23 cellular contexts compared by ENCODE assay signal in genomic region chr12:34257093-34257492, GRCh38.
DNase-seq lines count a peak whose midpoint lies in the region; ATAC-seq, FAIRE-seq and TF ChIP-seq lines count a peak whose summit lies in the region.
"Had no signal": no experiment of that assay in that cellular context is flagged by ENCODE, and none has a peak within 500 bp of the region (broad histone marks: within the 10 kb centered on the region; RNA-seq: fewer than 3 reads in every experiment).

No MANE protein-coding gene starts in this region.

- no peak overlapping the region for H3K9ac ChIP-seq in HepG2 (ENCODE audit: insufficient read depth, low read depth, low read length)

- TF ChIP-seq POLR2A in HepG2 (IDR thresholded peaks at IDR 0.05; ENCODE audit: insufficient read depth in 1 of 2, low read depth in 2 of 2, low read length in 2 of 2) (no peak), right lobe of liver (IDR thresholded peaks at IDR 0.05) (no peak)

- CTCF ChIA-PET in HepG2 (lab: Yijun Ruan, JAX; ENCODE audit: low intra/inter-chr PET ratio, low total read pairs) = no interaction called here

- H3K27me3 ChIP-seq in HepG2 (ENCODE audit: control insufficient read depth in 1 of 2, insufficient read depth in 2 of 2, low read length in 2 of 2) = no peaks in the 10 kb centered on the region
- H3K27me3 ChIP-seq in right lobe of liver = no peaks in the 10 kb centered on the region
- H3K27me3 ChIP-seq: BE2C, MG63, SJSA1 had no signal

- peaks cover 0 to 4% (median 0%) of the 10 kb centered on the region in 9 donors for H3K9me3 Mint-ChIP-seq in naive thymus-derived CD8-positive, alpha-beta T cell
- no peaks in the 10 kb centered on the region for H3K9me3 Mint-ChIP-seq in activated T-cell treated with anti-CD3 and anti-CD28 coated beads, Interleukin-2, amount 50 U/mL, for 72 hours
- H3K9me3 Mint-ChIP-seq: T-helper 2 cell treated with Interferon-gamma antibody and Interleukin-4, amounts not matched to agents 5 μg/mL and 100 μg/mL, for 36 hours had no signal

- no peak overlapping the region for H2AFZ ChIP-seq in HepG2 (ENCODE audit: low read length)

- no peak overlapping the region for H3K4me2 ChIP-seq in HepG2 (ENCODE audit: low read depth, low read length)

- no peak for TF ChIP-seq RAD21 in HepG2 (CRISPR knock-in tag; IDR thresholded peaks at IDR 0.05)

- in situ Hi-C loops in HepG2 (cut with HindIII; ENCODE audit: extremely low pct_ligation_motif_present, low pct_unique_long_range_greater_than_20kb) = no loop called here

- no peak overlapping the region for H3K27ac ChIP-seq in HepG2 (ENCODE audit: extremely low read length, insufficient read depth, low read length)
- no peak overlapping the region for H3K27ac ChIP-seq in right lobe of liver
- H3K27ac ChIP-seq: SJSA1 had no signal

- 29% methylated on average over 3 of the region's 3 CpGs for WGBS in HepG2 (ENCODE audit: low lambda C conversion rate)
- 58% methylated on average over 3 of the region's 3 CpGs for WGBS in right lobe of liver (ENCODE audit: insufficient coverage, low coverage, low lambda C conversion rate, missing lambda C conversion rate)

- H3K27me3 Mint-ChIP-seq in naive thymus-derived CD8-positive, alpha-beta T cell = peaks cover 0 to 5% (median 2%) of the 10 kb centered on the region in 5 donors
- H3K27me3 Mint-ChIP-seq in activated T-cell treated with anti-CD3 and anti-CD28 coated beads, Interleukin-2, amount 50 U/mL, for 72 hours (ENCODE audit: low read depth) = no peaks in the 10 kb centered on the region

- BruUV-seq in HepG2 (replicated peaks; lab: Mats Ljungman, UMichigan) = no TSS peak

- POLR2A ChIA-PET in HepG2 (lab: Yijun Ruan, JAX) = no interaction called here
- POLR2A ChIA-PET in naive thymus-derived CD8-positive, alpha-beta T cell (lab: Charles Lee) = no interaction called here

- no peaks in the 10 kb centered on the region; the same call in 1 of the 2 replicates for H3K9me3 ChIP-seq in HepG2 (ENCODE audit: low read length)
- H3K9me3 ChIP-seq in right lobe of liver = no peaks in the 10 kb centered on the region
- H3K9me3 ChIP-seq: BE2C, MG63, SJSA1 had no signal

- intact Hi-C loops in HepG2 (cut with micrococcal nuclease; ENCODE audit: unreplicated experiment) (no loop called here), right lobe of liver (cut with DNase I) (no loop called here), sciatic nerve (cut with DNase I) (no loop called here)

- H3K4me1 ChIP-seq in HepG2 (ENCODE audit: insufficient read depth, low read length) (0 out of 2 replicates have a peak, but pooled peaks cover 8% of the 10 kb centered on the region), right lobe of liver (no peaks in the 10 kb centered on the region)
- H3K4me1 ChIP-seq: BE2C, SJSA1 had no signal

- H3K36me3 Mint-ChIP-seq in naive thymus-derived CD8-positive, alpha-beta T cell = no peaks in the 10 kb centered on the region
- H3K36me3 Mint-ChIP-seq in activated T-cell treated with anti-CD3 and anti-CD28 coated beads, Interleukin-2, amount 50 U/mL, for 72 hours (ENCODE audit: insufficient read depth in 2 of 2) = no peaks in the 10 kb centered on the region
- H3K36me3 Mint-ChIP-seq: CD14-positive monocyte; CD8-positive, alpha-beta memory T cell had no signal

- H3K4me3 Mint-ChIP-seq in naive thymus-derived CD8-positive, alpha-beta T cell = no peak overlapping the region
- no peak overlapping the region for H3K4me3 Mint-ChIP-seq in activated T-cell treated with anti-CD3 and anti-CD28 coated beads, Interleukin-2, amount 50 U/mL, for 72 hours
- H3K4me3 Mint-ChIP-seq: CD14-positive monocyte; CD8-positive, alpha-beta memory T cell; T-helper 2 cell treated with Interferon-gamma antibody and Interleukin-4, amounts not matched to agents 5 μg/mL and 100 μg/mL, for 36 hours had no signal

- no peak overlapping the region for H3K4me3 ChIP-seq in HepG2 (replicated peaks in 1 of 3; ENCODE audit: insufficient read depth in 1 of 3, low read depth in 2 of 3, low read length in 3 of 3)
- no peak overlapping the region for H3K4me3 ChIP-seq in right lobe of liver
- H3K4me3 ChIP-seq: MG63, SJSA1 had no signal

- no peaks in the 10 kb centered on the region for H3K36me3 ChIP-seq in HepG2 (replicated peaks in 1 of 2; ENCODE audit: control insufficient read depth in 1 of 2, insufficient read depth in 2 of 2, low read length in 2 of 2)
- no peaks in the 10 kb centered on the region for H3K36me3 ChIP-seq in right lobe of liver
- H3K36me3 ChIP-seq: BE2C, MG63, SJSA1 had no signal

- FAIRE-seq in HepG2 (lab: Jason Lieb, UNC) = no peak
- FAIRE-seq: G401.6 had no signal

- TF ChIP-seq EP300 in HepG2 (IDR thresholded peaks at IDR 0.05; ENCODE audit: low read depth in 2 of 2, low read length in 2 of 2) (no peak), HepG2 (CRISPR knock-in tag; IDR thresholded peaks at IDR 0.05; ENCODE audit: borderline replicate concordance) (no peak)

- no peak overlapping the region for H3K27ac Mint-ChIP-seq in naive thymus-derived CD8-positive, alpha-beta T cell
- no peak overlapping the region for H3K27ac Mint-ChIP-seq in activated T-cell treated with anti-CD3 and anti-CD28 coated beads, Interleukin-2, amount 50 U/mL, for 72 hours
- H3K27ac Mint-ChIP-seq: CD14-positive monocyte; CD8-positive, alpha-beta memory T cell; T-helper 2 cell treated with Interferon-gamma antibody and Interleukin-4, amounts not matched to agents 5 μg/mL and 100 μg/mL, for 36 hours had no signal

- no peaks in the 10 kb centered on the region for H3K79me2 ChIP-seq in HepG2 (ENCODE audit: insufficient read depth, low read length)

- no peak for TF ChIP-seq CTCF in HepG2 (CRISPR knock-in tag; IDR thresholded peaks at IDR 0.05)
- no peak for TF ChIP-seq CTCF in right lobe of liver (IDR thresholded peaks at IDR 0.05)

- no peak for DNase-seq in HepG2 (ENCODE audit: low spot score)
- DNase-seq in right lobe of liver = no peak
- peak; percentile 28 for DNase-seq in NAMALWA (ENCODE audit: low spot score)
- DNase-seq in RKO (ENCODE audit: low spot score) = peak; percentile 1
- no peak for DNase-seq in naive thymus-derived CD8-positive, alpha-beta T cell
- no peak for DNase-seq in activated T-cell treated with anti-CD3 and anti-CD28 coated beads, Interleukin-2, amount 50 U/mL, for 72 hours
- no peak for DNase-seq in sciatic nerve (ENCODE audit: low spot score)
- DNase-seq: BE2C; CD8-positive, alpha-beta memory T cell; GOT3; HCEC 1CT; KBM-7; MG63; NCI-H2029; NCI-H446 treated with DMSO at 0.1 percent for 48 hours; NCI-H82; Right ventricle myocardium superior; RPMI8226; T-helper 1 cell had no signal

- H3K4me1 Mint-ChIP-seq in naive thymus-derived CD8-positive, alpha-beta T cell = no peaks in the 10 kb centered on the region
- H3K4me1 Mint-ChIP-seq in activated T-cell treated with anti-CD3 and anti-CD28 coated beads, Interleukin-2, amount 50 U/mL, for 72 hours (ENCODE audit: low read depth) = no peaks in the 10 kb centered on the region
- H3K4me1 Mint-ChIP-seq: CD14-positive monocyte; CD8-positive, alpha-beta memory T cell had no signal

- 0 out of 3 replicates have a peak, but pooled peaks have one; percentile 48 for ATAC-seq in HepG2
- ATAC-seq in right lobe of liver = no peak
- ATAC-seq in naive thymus-derived CD8-positive, alpha-beta T cell = no peak
- ATAC-seq in activated T-cell treated with anti-CD3 and anti-CD28 coated beads, Interleukin-2, amount 50 U/mL, for 72 hours (replicated peaks in 1 of 2) = no peak
- ATAC-seq in sciatic nerve = no peak

- H4K20me1 ChIP-seq in HepG2 (ENCODE audit: insufficient read depth, low read length) = no peaks in the 10 kb centered on the region

TF ChIP-seq in HepG2, 621 proteins besides CTCF, POLR2A, EP300 and RAD21:
- TF ChIP-seq MED1 (CRISPR knock-in tag; IDR thresholded peaks at IDR 0.05) (no peak), TCF7L2 (IDR thresholded peaks at IDR 0.05; ENCODE audit: low read depth, low read length) (no peak), ZBTB7B (CRISPR knock-in tag; IDR thresholded peaks at IDR 0.05) (no peak), MEIS2 (CRISPR knock-in tag; IDR thresholded peaks at IDR 0.05) (no peak)
TF ChIP-seq in HepG2: peak in this region for 0.

Comparison
In these comparisons a context has a peak if more than half of its experiments do, and no peak if none do; other contexts are left out.
1. DNase-seq: peak in NAMALWA (single experiment) and RKO (single experiment); none in HepG2 (single experiment), right lobe of liver (0 of 3), naive thymus-derived CD8-positive, alpha-beta T cell (0 of 10), activated T-cell treated with anti-CD3 and anti-CD28 coated beads, Interleukin-2, amount 50 U/mL, for 72 hours (0 of 2) and sciatic nerve (single experiment).